Comparison of ENCODE assay signal across 9 cellular contexts in genomic region chr6:30219244-30219643, GRCh38. TPM values are rescaled to one million over a fixed set of nuclear protein-coding genes. Genes with fewer than 3 reads are reported as not detected.
DNase-seq lines count a peak whose midpoint lies in the region; ATAC-seq, FAIRE-seq and TF ChIP-seq lines count a peak whose summit lies in the region.
"Had no signal": no experiment of that assay in that cellular context is flagged by ENCODE, and none has a peak within 500 bp of the region (broad histone marks: within the 10 kb centered on the region; RNA-seq: fewer than 3 reads in every experiment).

No MANE protein-coding gene starts in this region.

- dilution Hi-C loops in keratinocyte (cut with MboI; ENCODE audit: extremely low pct_ligation_motif_present, low sequenced_read_pairs), result no loop called here

- ATAC-seq in body of pancreas (peak; percentile 91), GM18868 (IDR thresholded peaks at IDR 0.05; ENCODE audit: unreplicated experiment) (no peak)

- WGBS in body of pancreas, 2 donors, result 0% methylated on average over 1 of the region's 1 CpG

- H2AFZ ChIP-seq in keratinocyte (ENCODE audit: control insufficient read depth, low read length), result no peak overlapping the region

- peak; percentile 77 to 92 (median 89) for TF ChIP-seq CTCF in body of pancreas (IDR thresholded peaks at IDR 0.05)
- peak; percentile 70 to 95 (median 93) for TF ChIP-seq CTCF in keratinocyte (optimal IDR thresholded peaks at IDR 0.05 in 1 of 3, IDR thresholded peaks at IDR 0.05 in 1 of 3, conservative IDR thresholded peaks at IDR 0.05 in 1 of 3; ENCODE audit: extremely low read depth in 1 of 3, insufficient read depth in 2 of 3, low read length in 3 of 3)

- H3K9me3 ChIP-seq in body of pancreas (no peaks in the 10 kb centered on the region), keratinocyte (ENCODE audit: control insufficient read depth, low read depth, low read length) (peaks cover 8% of the 10 kb centered on the region)

- no peaks in the 10 kb centered on the region for H3K79me2 ChIP-seq in keratinocyte (ENCODE audit: control insufficient read depth, insufficient read depth, low read length)

- H3K27ac ChIP-seq in body of pancreas, result no peak overlapping the region
- no peak overlapping the region for H3K27ac ChIP-seq in keratinocyte (ENCODE audit: control insufficient read depth, insufficient read depth, low read length)

- intact Hi-C loops in body of pancreas (cut with DNase I), result no loop called here

- H3K36me3 ChIP-seq in body of pancreas (replicated peaks in 1 of 2; ENCODE audit: insufficient read depth in 1 of 2, low read depth in 2 of 2) (no peaks in the 10 kb centered on the region), keratinocyte (ENCODE audit: control insufficient read depth in 2 of 2, extremely low read depth in 1 of 2, insufficient read depth in 2 of 2, low read length in 2 of 2) (no peaks in the 10 kb centered on the region)

- no peaks in the 10 kb centered on the region for H3K27me3 ChIP-seq in body of pancreas
- H3K27me3 ChIP-seq in keratinocyte (ENCODE audit: control insufficient read depth, extremely low read depth, insufficient read depth, low read length), result no peaks in the 10 kb centered on the region

- no peak overlapping the region for H3K9ac ChIP-seq in keratinocyte (ENCODE audit: control insufficient read depth, extremely low read depth, insufficient read depth, low read length)

- peak in 1 of 3 donors; percentile 38 for TF ChIP-seq POLR2A in body of pancreas (IDR thresholded peaks at IDR 0.05)

- H3K4me1 ChIP-seq in body of pancreas (peaks cover 13% of the 10 kb centered on the region), keratinocyte (ENCODE audit: control insufficient read depth, extremely low read depth, insufficient read depth, low read length) (peaks cover 2% of the 10 kb centered on the region)

- H3K4me3 ChIP-seq in body of pancreas (no peak overlapping the region), keratinocyte (ENCODE audit: control insufficient read depth in 2 of 3, extremely low read depth in 1 of 3, insufficient read depth in 2 of 3, low read depth in 1 of 3, low read length in 3 of 3) (no peak overlapping the region)

- no peaks in the 10 kb centered on the region for H4K20me1 ChIP-seq in keratinocyte (ENCODE audit: control insufficient read depth, extremely low read depth, insufficient read depth, low read length)

- no peak overlapping the region for H3K4me2 ChIP-seq in keratinocyte (ENCODE audit: control insufficient read depth, extremely low read depth, insufficient read depth, low read depth, low read length)

- peak; percentile 76 for FAIRE-seq in keratinocyte (lab: Jason Lieb, UNC)

- DNase-seq in activated CD8-positive, alpha-beta memory T cell treated with anti-CD3 and anti-CD28 coated beads for 24 hours, result peak; percentile 77
- DNase-seq in activated CD8-positive, alpha-beta memory T cell treated with anti-CD3 and anti-CD28 coated beads, Interleukin-2, amount 50 U/mL, for 48 hours, result no peak
- DNase-seq in NCI-H1694 (lab: John Stamatoyannopoulos, UW) (peak; percentile 54), SW480 (ENCODE audit: low spot score) (peak; percentile 56), body of pancreas (peak; percentile 72 to 83 (median 79)), keratinocyte (ENCODE audit: low read depth, low spot score) (no peak)
- peak; percentile 6 for DNase-seq in stimulated activated CD8-positive, alpha-beta memory T cell treated with anti-CD3 and anti-CD28 coated beads, Interleukin-4, amount 100 ng/mL, for 24 hours (ENCODE audit: low read depth)

- no peaks in the 10 kb centered on the region for H3K9me1 ChIP-seq in keratinocyte (ENCODE audit: control insufficient read depth, extremely low read depth, insufficient read depth, low read length)

RNA-seq across cellular contexts. Expression of gene TRIM26, which starts 6.0 kb away (rescaled TPM):
- total RNA-seq in body of pancreas, result 10 to 100 TPM; 31.9 to 66.6 TPM
- 34.3 to 37.1 TPM (median 34.7 TPM) in 3 replicates for polyA plus RNA-seq in keratinocyte
- polyA plus RNA-seq in keratinocyte (2011; ENCODE audit: low read depth), result 14.5 TPM
- polyA plus RNA-seq in keratinocyte (2011; cell fraction: cytosol; rRNA removed), result 30.5 and 34.8 TPM in 2 replicates
- 55.2 and 57.5 TPM in 2 replicates for polyA plus RNA-seq in keratinocyte (2011; cell fraction: nucleus; rRNA removed)
- polyA plus RNA-seq in keratinocyte (2012; ENCODE audit: low replicate concordance), result 22.1 and 40.9 TPM in 2 replicates
- 30.9 to 72.0 TPM (median 35.9 TPM) in 3 replicates for polyA minus RNA-seq in keratinocyte
- polyA minus RNA-seq in keratinocyte (2011; cell fraction: cytosol; rRNA and poly(A)+ RNA removed), result 23.4 TPM
- polyA minus RNA-seq in keratinocyte (2011; cell fraction: nucleus; rRNA and poly(A)+ RNA removed), result 20.9 and 34.4 TPM in 2 replicates

RNA-seq across cellular contexts. Expression of gene TRIM15, which starts 55.9 kb away (rescaled TPM):
- total RNA-seq in body of pancreas, result under 1 TPM in 1 of 2 donors, not detected in 1; 0.52 TPM
- not detected in 3 replicates for polyA plus RNA-seq in keratinocyte
- polyA plus RNA-seq in keratinocyte (2011; ENCODE audit: low read depth), result 0.11 TPM
- not detected in 2 replicates for polyA plus RNA-seq in keratinocyte (2011; cell fraction: cytosol; rRNA removed)
- not detected in 2 replicates for polyA plus RNA-seq in keratinocyte (2011; cell fraction: nucleus; rRNA removed)
- not detected in 2 replicates for polyA plus RNA-seq in keratinocyte (2012; ENCODE audit: low replicate concordance)
- not detected in 3 replicates for polyA minus RNA-seq in keratinocyte
- polyA minus RNA-seq in keratinocyte (2011; cell fraction: cytosol; rRNA and poly(A)+ RNA removed), result not detected
- polyA minus RNA-seq in keratinocyte (2011; cell fraction: nucleus; rRNA and poly(A)+ RNA removed), result not detected in 2 replicates
- total RNA-seq: CD8-positive, alpha-beta memory T cell had no signal
- polyA plus RNA-seq: CD8-positive, alpha-beta memory T cell had no signal

RNA-seq across cellular contexts. Expression of gene TRIM10, which starts 58.2 kb away (rescaled TPM):
- not detected for total RNA-seq in body of pancreas
- polyA plus RNA-seq in keratinocyte, result not detected in 3 replicates
- polyA plus RNA-seq in keratinocyte (2011; ENCODE audit: low read depth), result not detected
- not detected in 2 replicates for polyA plus RNA-seq in keratinocyte (2011; cell fraction: cytosol; rRNA removed)
- not detected in 2 replicates for polyA plus RNA-seq in keratinocyte (2011; cell fraction: nucleus; rRNA removed)
- not detected in 2 replicates for polyA plus RNA-seq in keratinocyte (2012; ENCODE audit: low replicate concordance)
- polyA minus RNA-seq in keratinocyte, result not detected in 3 replicates
- not detected for polyA minus RNA-seq in keratinocyte (2011; cell fraction: cytosol; rRNA and poly(A)+ RNA removed)
- polyA minus RNA-seq in keratinocyte (2011; cell fraction: nucleus; rRNA and poly(A)+ RNA removed), result not detected in 2 replicates
- total RNA-seq: CD8-positive, alpha-beta memory T cell had no signal
- polyA plus RNA-seq: CD8-positive, alpha-beta memory T cell had no signal

Comparison
In these comparisons a context has a peak if more than half of its experiments do, and no peak if none do; other contexts are left out.
1. DNase-seq: peak in activated CD8-positive, alpha-beta memory T cell treated with anti-CD3 and anti-CD28 coated beads for 24 hours (single experiment), NCI-H1694 (single experiment), SW480 (single experiment), body of pancreas (4 of 4) and stimulated activated CD8-positive, alpha-beta memory T cell treated with anti-CD3 and anti-CD28 coated beads, Interleukin-4, amount 100 ng/mL, for 24 hours (single experiment); none in activated CD8-positive, alpha-beta memory T cell treated with anti-CD3 and anti-CD28 coated beads, Interleukin-2, amount 50 U/mL, for 48 hours (single experiment) and keratinocyte (single experiment).